In the genomic region with DNA sequence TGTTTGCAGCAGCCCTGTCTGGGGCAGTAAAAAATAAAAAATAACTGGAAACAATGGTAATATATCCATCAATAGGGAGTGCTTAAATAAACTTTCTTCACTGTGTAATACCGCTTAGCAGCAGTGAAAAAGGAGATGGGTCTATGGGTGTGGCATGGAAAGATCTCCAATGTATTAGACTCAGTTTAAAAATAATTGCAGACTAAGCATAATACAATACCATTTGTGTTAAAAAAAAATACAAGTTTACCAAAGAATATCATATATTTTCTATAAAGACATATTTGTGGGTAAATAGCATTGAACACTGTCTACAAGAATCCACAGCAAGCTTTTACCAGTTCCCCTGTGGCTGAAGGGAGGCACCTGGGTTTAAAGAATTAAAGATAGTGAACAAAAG, we compare ENCODE assay signal across 12 cellular contexts. TPM values are rescaled to one million over a fixed set of nuclear protein-coding genes. Genes with fewer than 3 reads are reported as not detected.
A peak's percentile ranks its signal among the peaks of the same experiment; 100 is the strongest.
DNase-seq lines count a peak whose midpoint lies in the region; ATAC-seq and TF ChIP-seq lines count a peak whose summit lies in the region.
"Had no signal": no experiment of that assay in that cellular context is flagged by ENCODE, and none has a peak within 500 bp of the region (broad histone marks: within the 10 kb centered on the region; RNA-seq: fewer than 3 reads in every experiment).

No MANE protein-coding gene starts in this region.

- H3K4me3 Mint-ChIP-seq in activated CD4-positive, alpha-beta T cell treated with anti-CD3 and anti-CD28 coated beads for 36 hours, result peak overlapping the region; percentile 92
- H3K4me3 Mint-ChIP-seq in IgD-negative memory B cell (peak overlapping the region in 3 of 4 donors; percentile 86 to 94 (median 91)), nephron (peak overlapping the region; percentile 77 to 97 (median 84))
- peak overlapping the region; percentile 88 for H3K4me3 Mint-ChIP-seq in activated T-helper 17 cell treated with anti-CD3 and anti-CD28 coated beads, Interleukin-2, amount 50 U/mL, for 72 hours

- H3K36me3 Mint-ChIP-seq in activated CD4-positive, alpha-beta T cell treated with anti-CD3 and anti-CD28 coated beads for 36 hours (ENCODE audit: low read depth), result no peaks in the 10 kb centered on the region
- H3K36me3 Mint-ChIP-seq in IgD-negative memory B cell (no peaks in the 10 kb centered on the region), nephron (ENCODE audit: low read depth) (no peaks in the 10 kb centered on the region)
- peaks cover 8% of the 10 kb centered on the region for H3K36me3 Mint-ChIP-seq in activated T-helper 17 cell treated with anti-CD3 and anti-CD28 coated beads, Interleukin-2, amount 50 U/mL, for 72 hours (ENCODE audit: low read depth)
- H3K36me3 Mint-ChIP-seq: naive B cell had no signal

- no peak for DNase-seq in activated CD4-positive, alpha-beta T cell treated with anti-CD3 and anti-CD28 coated beads for 36 hours
- no peak for DNase-seq in activated CD4-positive, alpha-beta T cell treated with anti-CD3 and anti-CD28 coated beads for 4 hours
- DNase-seq in NCI-H748 treated with DMSO at 0.1 percent for 48 hours (lab: John Stamatoyannopoulos, UW) (no peak), foreskin melanocyte (no peak)
- DNase-seq: esophagus squamous epithelium had no signal

- POLR2A ChIA-PET in activated CD4-positive, alpha-beta T cell treated with anti-CD3 and anti-CD28 coated beads for 36 hours (lab: Charles Lee), result no interaction called here

- intact Hi-C loops in activated CD4-positive, alpha-beta T cell treated with anti-CD3 and anti-CD28 coated beads for 36 hours (cut with DNase I, micrococcal nuclease), result loop anchor here (1.0 to 5.0 kb wide), 5 partner anchors 75 to 795 kb away; a partner anchor contains a TSS

- H3K27ac Mint-ChIP-seq in activated CD4-positive, alpha-beta T cell treated with anti-CD3 and anti-CD28 coated beads for 36 hours, result no peak overlapping the region
- H3K27ac Mint-ChIP-seq in IgD-negative memory B cell (peak overlapping the region in 1 of 3 donors; percentile 81), nephron (peak overlapping the region in 1 of 3 experiments; percentile 30)
- no peak overlapping the region for H3K27ac Mint-ChIP-seq in activated T-helper 17 cell treated with anti-CD3 and anti-CD28 coated beads, Interleukin-2, amount 50 U/mL, for 72 hours

- TF ChIP-seq CTCF in nephron (IDR thresholded peaks at IDR 0.05; ENCODE audit: unreplicated experiment in 3 of 3), result no peak

- no peaks in the 10 kb centered on the region for H3K9me3 Mint-ChIP-seq in activated CD4-positive, alpha-beta T cell treated with anti-CD3 and anti-CD28 coated beads for 36 hours (ENCODE audit: low read depth)
- no peaks in the 10 kb centered on the region for H3K9me3 Mint-ChIP-seq in IgD-negative memory B cell
- H3K9me3 Mint-ChIP-seq in activated T-helper 17 cell treated with anti-CD3 and anti-CD28 coated beads, Interleukin-2, amount 50 U/mL, for 72 hours, result no peaks in the 10 kb centered on the region
- H3K9me3 Mint-ChIP-seq in nephron, result no peaks in the 10 kb centered on the region
- H3K9me3 Mint-ChIP-seq: H9; naive B cell; stimulated activated naive CD8-positive, alpha-beta T cell treated with anti-CD3 and anti-CD28 coated beads, Interleukin-15, amount 100 ng/mL, for 72 hours had no signal

- ATAC-seq in activated CD4-positive, alpha-beta T cell treated with anti-CD3 and anti-CD28 coated beads for 36 hours, result no peak
- no peak for ATAC-seq in activated T-helper 17 cell treated with anti-CD3 and anti-CD28 coated beads, Interleukin-2, amount 50 U/mL, for 72 hours (replicated peaks)
- ATAC-seq in GM18868 (IDR thresholded peaks at IDR 0.05; ENCODE audit: unreplicated experiment), result no peak

- CTCF ChIA-PET in activated CD4-positive, alpha-beta T cell treated with anti-CD3 and anti-CD28 coated beads for 36 hours (lab: Charles Lee), result interaction anchor here (1.0 to 11.5 kb wide), 10 partner anchors 9 to 187 kb away, joined by 3 to 270 read pairs (median 4); no protein-coding TSS in a partner anchor

- H3K4me1 Mint-ChIP-seq in activated CD4-positive, alpha-beta T cell treated with anti-CD3 and anti-CD28 coated beads for 36 hours, result peaks cover 24% of the 10 kb centered on the region
- H3K4me1 Mint-ChIP-seq in IgD-negative memory B cell (peaks cover 29 to 32% (median 32%) of the 10 kb centered on the region in 3 donors), nephron (peaks cover 54% of the 10 kb centered on the region)
- peaks cover 20% of the 10 kb centered on the region for H3K4me1 Mint-ChIP-seq in activated T-helper 17 cell treated with anti-CD3 and anti-CD28 coated beads, Interleukin-2, amount 50 U/mL, for 72 hours

- H3K27me3 Mint-ChIP-seq in activated CD4-positive, alpha-beta T cell treated with anti-CD3 and anti-CD28 coated beads for 36 hours, result no peaks in the 10 kb centered on the region
- H3K27me3 Mint-ChIP-seq in IgD-negative memory B cell, result no peaks in the 10 kb centered on the region
- H3K27me3 Mint-ChIP-seq in activated T-helper 17 cell treated with anti-CD3 and anti-CD28 coated beads, Interleukin-2, amount 50 U/mL, for 72 hours, result no peaks in the 10 kb centered on the region
- peaks cover 3% of the 10 kb centered on the region for H3K27me3 Mint-ChIP-seq in nephron (ENCODE audit: low read depth)
- H3K27me3 Mint-ChIP-seq: naive B cell; stimulated activated naive CD8-positive, alpha-beta T cell treated with anti-CD3 and anti-CD28 coated beads, Interleukin-15, amount 100 ng/mL, for 72 hours had no signal

RNA-seq across cellular contexts. Expression of a gene that starts 1.0 kb away (rescaled TPM):
- 10 to 100 TPM; 34.4 to 38.3 TPM for total RNA-seq in activated CD4-positive, alpha-beta T cell treated with anti-CD3 and anti-CD28 coated beads for 36 hours
- 39.1 TPM for polyA plus RNA-seq in IgD-negative memory B cell
- total RNA-seq in activated T-helper 17 cell treated with anti-CD3 and anti-CD28 coated beads, Interleukin-2, amount 50 U/mL, for 72 hours, result 10 to 100 TPM; 12.3 to 17.0 TPM
